In the genomic region with DNA sequence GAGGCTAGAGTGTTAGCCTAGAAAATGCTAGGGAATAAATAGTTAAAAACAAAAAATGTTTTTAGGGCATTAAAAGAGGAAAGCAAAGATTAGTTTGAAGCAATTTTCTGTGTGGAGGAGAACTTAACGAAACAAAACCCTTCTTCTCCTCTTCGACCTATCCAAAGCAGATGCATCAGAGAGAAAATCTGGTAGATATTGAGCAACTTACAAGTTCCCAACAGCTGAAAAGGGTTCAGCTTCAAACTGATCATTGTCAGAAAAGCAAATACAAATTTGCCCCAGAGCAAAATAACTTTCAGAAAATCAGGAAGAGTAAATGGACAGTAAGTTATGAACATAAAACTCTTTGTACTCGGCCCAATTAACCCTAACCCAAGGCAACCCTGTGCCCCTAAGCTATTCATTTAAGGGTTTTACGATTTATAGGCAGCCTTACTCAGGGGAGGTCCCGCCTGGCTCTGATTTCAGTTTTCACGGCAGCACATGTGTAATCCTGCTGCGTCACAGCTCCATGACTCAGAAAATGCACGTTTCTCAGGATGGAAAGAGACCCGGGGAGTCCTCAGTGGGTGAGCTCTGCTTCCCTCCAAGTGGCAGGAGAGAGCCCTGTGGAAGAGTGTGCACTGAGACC, we compare ENCODE assay signal across 1 cellular context.
TF ChIP-seq lines count a peak whose summit lies in the region.

No MANE protein-coding gene starts in this region.

TF ChIP-seq in HEK293, 187 proteins besides CTCF, POLR2A, EP300 and RAD21 (continued from another document and continues in another):
- TF ChIP-seq, protein P1, sequence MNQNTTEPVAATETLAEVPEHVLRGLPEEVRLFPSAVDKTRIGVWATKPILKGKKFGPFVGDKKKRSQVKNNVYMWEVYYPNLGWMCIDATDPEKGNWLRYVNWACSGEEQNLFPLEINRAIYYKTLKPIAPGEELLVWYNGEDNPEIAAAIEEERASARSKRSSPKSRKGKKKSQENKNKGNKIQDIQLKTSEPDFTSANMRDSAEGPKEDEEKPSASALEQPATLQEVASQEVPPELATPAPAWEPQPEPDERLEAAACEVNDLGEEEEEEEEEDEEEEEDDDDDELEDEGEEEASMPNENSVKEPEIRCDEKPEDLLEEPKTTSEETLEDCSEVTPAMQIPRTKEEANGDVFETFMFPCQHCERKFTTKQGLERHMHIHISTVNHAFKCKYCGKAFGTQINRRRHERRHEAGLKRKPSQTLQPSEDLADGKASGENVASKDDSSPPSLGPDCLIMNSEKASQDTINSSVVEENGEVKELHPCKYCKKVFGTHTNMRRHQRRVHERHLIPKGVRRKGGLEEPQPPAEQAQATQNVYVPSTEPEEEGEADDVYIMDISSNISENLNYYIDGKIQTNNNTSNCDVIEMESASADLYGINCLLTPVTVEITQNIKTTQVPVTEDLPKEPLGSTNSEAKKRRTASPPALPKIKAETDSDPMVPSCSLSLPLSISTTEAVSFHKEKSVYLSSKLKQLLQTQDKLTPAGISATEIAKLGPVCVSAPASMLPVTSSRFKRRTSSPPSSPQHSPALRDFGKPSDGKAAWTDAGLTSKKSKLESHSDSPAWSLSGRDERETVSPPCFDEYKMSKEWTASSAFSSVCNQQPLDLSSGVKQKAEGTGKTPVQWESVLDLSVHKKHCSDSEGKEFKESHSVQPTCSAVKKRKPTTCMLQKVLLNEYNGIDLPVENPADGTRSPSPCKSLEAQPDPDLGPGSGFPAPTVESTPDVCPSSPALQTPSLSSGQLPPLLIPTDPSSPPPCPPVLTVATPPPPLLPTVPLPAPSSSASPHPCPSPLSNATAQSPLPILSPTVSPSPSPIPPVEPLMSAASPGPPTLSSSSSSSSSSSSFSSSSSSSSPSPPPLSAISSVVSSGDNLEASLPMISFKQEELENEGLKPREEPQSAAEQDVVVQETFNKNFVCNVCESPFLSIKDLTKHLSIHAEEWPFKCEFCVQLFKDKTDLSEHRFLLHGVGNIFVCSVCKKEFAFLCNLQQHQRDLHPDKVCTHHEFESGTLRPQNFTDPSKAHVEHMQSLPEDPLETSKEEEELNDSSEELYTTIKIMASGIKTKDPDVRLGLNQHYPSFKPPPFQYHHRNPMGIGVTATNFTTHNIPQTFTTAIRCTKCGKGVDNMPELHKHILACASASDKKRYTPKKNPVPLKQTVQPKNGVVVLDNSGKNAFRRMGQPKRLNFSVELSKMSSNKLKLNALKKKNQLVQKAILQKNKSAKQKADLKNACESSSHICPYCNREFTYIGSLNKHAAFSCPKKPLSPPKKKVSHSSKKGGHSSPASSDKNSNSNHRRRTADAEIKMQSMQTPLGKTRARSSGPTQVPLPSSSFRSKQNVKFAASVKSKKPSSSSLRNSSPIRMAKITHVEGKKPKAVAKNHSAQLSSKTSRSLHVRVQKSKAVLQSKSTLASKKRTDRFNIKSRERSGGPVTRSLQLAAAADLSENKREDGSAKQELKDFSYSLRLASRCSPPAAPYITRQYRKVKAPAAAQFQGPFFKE (tag by site-specific recombination; IDR thresholded peaks at IDR 0.05; ENCODE audit: borderline replicate concordance): no peak
- TF ChIP-seq, protein P2, sequence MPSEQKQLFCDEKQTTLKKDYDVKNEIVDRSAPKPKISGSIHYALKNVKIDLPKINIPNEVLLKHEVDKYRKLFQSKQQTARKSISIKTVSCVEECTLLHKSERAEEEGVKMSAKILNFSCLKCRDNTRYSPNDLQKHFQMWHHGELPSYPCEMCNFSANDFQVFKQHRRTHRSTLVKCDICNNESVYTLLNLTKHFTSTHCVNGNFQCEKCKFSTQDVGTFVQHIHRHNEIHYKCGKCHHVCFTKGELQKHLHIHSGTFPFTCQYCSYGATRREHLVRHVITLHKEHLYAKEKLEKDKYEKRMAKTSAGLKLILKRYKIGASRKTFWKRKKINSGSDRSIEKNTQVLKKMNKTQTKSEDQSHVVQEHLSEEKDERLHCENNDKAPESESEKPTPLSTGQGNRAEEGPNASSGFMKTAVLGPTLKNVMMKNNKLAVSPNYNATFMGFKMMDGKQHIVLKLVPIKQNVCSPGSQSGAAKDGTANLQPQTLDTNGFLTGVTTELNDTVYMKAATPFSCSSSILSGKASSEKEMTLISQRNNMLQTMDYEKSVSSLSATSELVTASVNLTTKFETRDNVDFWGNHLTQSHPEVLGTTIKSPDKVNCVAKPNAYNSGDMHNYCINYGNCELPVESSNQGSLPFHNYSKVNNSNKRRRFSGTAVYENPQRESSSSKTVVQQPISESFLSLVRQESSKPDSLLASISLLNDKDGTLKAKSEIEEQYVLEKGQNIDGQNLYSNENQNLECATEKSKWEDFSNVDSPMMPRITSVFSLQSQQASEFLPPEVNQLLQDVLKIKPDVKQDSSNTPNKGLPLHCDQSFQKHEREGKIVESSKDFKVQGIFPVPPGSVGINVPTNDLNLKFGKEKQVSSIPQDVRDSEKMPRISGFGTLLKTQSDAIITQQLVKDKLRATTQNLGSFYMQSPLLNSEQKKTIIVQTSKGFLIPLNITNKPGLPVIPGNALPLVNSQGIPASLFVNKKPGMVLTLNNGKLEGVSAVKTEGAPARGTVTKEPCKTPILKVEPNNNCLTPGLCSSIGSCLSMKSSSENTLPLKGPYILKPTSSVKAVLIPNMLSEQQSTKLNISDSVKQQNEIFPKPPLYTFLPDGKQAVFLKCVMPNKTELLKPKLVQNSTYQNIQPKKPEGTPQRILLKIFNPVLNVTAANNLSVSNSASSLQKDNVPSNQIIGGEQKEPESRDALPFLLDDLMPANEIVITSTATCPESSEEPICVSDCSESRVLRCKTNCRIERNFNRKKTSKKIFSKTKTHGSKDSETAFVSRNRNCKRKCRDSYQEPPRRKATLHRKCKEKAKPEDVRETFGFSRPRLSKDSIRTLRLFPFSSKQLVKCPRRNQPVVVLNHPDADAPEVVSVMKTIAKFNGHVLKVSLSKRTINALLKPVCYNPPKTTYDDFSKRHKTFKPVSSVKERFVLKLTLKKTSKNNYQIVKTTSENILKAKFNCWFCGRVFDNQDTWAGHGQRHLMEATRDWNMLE (tag by site-specific recombination; conservative IDR thresholded peaks at IDR 0.05; ENCODE audit: low read depth): peak; percentile 35; the same call in 1 of the 2 replicates
- TF ChIP-seq ZEB2 (tag by site-specific recombination; IDR thresholded peaks at IDR 0.05) (peak; percentile 87), ZNF133 (tag by site-specific recombination; IDR thresholded peaks at IDR 0.05) (no peak), ZNF391 (tag by site-specific recombination; IDR thresholded peaks at IDR 0.05; ENCODE audit: borderline replicate concordance, low read depth) (peak; percentile 66; the same call in 1 of the 2 replicates), KLF9 (tag by site-specific recombination; IDR thresholded peaks at IDR 0.05; ENCODE audit: low read depth) (peak; percentile 31), ZNF335 (tag by site-specific recombination; conservative IDR thresholded peaks at IDR 0.05) (no peak), ZNF2 (tag by site-specific recombination; IDR thresholded peaks at IDR 0.05) (peak; percentile 41; the same call in 1 of the 2 replicates), TCF7L2 (IDR thresholded peaks at IDR 0.05; ENCODE audit: borderline replicate concordance, low read depth, low read length) (peak; percentile 75), HOXD13 (CRISPR knock-in tag; IDR thresholded peaks at IDR 0.05; ENCODE audit: borderline replicate concordance) (peak; percentile 80; the same call in 1 of the 2 replicates), ZNF10 (tag by site-specific recombination; IDR thresholded peaks at IDR 0.05) (peak; percentile 66; the same call in 1 of the 2 replicates), KLF10 (tag by site-specific recombination; IDR thresholded peaks at IDR 0.05) (peak; percentile 61; the same call in 1 of the 2 replicates), ZNF24 (tag by site-specific recombination; IDR thresholded peaks at IDR 0.05) (peak; percentile 82), ZNF76 (tag by site-specific recombination; IDR thresholded peaks at IDR 0.05; ENCODE audit: borderline replicate concordance, low read depth) (peak; percentile 30; the same call in 1 of the 2 replicates), ZNF600 (tag by site-specific recombination; IDR thresholded peaks at IDR 0.05) (peak; percentile 51; the same call in 1 of the 2 replicates), SP7 (tag by site-specific recombination; IDR thresholded peaks at IDR 0.05) (peak; percentile 95), ZXDB (tag by site-specific recombination; IDR thresholded peaks at IDR 0.05) (peak; percentile 82), WT1 (tag by site-specific recombination; IDR thresholded peaks at IDR 0.05) (peak; percentile 87), IKZF3 (tag by site-specific recombination; IDR thresholded peaks at IDR 0.05) (peak; percentile 88), GLI2 (tag by site-specific recombination; IDR thresholded peaks at IDR 0.05; ENCODE audit: borderline replicate concordance, low read depth) (peak; percentile 65; the same call in 1 of the 2 replicates)
- TF ChIP-seq, protein P3, sequence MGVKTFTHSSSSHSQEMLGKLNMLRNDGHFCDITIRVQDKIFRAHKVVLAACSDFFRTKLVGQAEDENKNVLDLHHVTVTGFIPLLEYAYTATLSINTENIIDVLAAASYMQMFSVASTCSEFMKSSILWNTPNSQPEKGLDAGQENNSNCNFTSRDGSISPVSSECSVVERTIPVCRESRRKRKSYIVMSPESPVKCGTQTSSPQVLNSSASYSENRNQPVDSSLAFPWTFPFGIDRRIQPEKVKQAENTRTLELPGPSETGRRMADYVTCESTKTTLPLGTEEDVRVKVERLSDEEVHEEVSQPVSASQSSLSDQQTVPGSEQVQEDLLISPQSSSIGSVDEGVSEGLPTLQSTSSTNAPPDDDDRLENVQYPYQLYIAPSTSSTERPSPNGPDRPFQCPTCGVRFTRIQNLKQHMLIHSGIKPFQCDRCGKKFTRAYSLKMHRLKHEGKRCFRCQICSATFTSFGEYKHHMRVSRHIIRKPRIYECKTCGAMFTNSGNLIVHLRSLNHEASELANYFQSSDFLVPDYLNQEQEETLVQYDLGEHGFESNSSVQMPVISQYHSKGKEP (tag by site-specific recombination; IDR thresholded peaks at IDR 0.05): peak; percentile 85
- TF ChIP-seq, protein P4, sequence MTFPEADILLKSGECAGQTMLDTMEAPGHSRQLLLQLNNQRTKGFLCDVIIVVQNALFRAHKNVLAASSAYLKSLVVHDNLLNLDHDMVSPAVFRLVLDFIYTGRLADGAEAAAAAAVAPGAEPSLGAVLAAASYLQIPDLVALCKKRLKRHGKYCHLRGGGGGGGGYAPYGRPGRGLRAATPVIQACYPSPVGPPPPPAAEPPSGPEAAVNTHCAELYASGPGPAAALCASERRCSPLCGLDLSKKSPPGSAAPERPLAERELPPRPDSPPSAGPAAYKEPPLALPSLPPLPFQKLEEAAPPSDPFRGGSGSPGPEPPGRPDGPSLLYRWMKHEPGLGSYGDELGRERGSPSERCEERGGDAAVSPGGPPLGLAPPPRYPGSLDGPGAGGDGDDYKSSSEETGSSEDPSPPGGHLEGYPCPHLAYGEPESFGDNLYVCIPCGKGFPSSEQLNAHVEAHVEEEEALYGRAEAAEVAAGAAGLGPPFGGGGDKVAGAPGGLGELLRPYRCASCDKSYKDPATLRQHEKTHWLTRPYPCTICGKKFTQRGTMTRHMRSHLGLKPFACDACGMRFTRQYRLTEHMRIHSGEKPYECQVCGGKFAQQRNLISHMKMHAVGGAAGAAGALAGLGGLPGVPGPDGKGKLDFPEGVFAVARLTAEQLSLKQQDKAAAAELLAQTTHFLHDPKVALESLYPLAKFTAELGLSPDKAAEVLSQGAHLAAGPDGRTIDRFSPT (tag by site-specific recombination; IDR thresholded peaks at IDR 0.05): peak; percentile 82; the same call in 1 of the 2 replicates
- TF ChIP-seq, protein P5, sequence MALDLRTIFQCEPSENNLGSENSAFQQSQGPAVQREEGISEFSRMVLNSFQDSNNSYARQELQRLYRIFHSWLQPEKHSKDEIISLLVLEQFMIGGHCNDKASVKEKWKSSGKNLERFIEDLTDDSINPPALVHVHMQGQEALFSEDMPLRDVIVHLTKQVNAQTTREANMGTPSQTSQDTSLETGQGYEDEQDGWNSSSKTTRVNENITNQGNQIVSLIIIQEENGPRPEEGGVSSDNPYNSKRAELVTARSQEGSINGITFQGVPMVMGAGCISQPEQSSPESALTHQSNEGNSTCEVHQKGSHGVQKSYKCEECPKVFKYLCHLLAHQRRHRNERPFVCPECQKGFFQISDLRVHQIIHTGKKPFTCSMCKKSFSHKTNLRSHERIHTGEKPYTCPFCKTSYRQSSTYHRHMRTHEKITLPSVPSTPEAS (tag by site-specific recombination; IDR thresholded peaks at IDR 0.05): peak; percentile 46; the same call in 1 of the 2 replicates
- TF ChIP-seq, protein P6, sequence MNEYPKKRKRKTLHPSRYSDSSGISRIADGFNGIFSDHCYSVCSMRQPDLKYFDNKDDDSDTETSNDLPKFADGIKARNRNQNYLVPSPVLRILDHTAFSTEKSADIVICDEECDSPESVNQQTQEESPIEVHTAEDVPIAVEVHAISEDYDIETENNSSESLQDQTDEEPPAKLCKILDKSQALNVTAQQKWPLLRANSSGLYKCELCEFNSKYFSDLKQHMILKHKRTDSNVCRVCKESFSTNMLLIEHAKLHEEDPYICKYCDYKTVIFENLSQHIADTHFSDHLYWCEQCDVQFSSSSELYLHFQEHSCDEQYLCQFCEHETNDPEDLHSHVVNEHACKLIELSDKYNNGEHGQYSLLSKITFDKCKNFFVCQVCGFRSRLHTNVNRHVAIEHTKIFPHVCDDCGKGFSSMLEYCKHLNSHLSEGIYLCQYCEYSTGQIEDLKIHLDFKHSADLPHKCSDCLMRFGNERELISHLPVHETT (tag by site-specific recombination; IDR thresholded peaks at IDR 0.05): peak; percentile 81
- TF ChIP-seq, protein P7, sequence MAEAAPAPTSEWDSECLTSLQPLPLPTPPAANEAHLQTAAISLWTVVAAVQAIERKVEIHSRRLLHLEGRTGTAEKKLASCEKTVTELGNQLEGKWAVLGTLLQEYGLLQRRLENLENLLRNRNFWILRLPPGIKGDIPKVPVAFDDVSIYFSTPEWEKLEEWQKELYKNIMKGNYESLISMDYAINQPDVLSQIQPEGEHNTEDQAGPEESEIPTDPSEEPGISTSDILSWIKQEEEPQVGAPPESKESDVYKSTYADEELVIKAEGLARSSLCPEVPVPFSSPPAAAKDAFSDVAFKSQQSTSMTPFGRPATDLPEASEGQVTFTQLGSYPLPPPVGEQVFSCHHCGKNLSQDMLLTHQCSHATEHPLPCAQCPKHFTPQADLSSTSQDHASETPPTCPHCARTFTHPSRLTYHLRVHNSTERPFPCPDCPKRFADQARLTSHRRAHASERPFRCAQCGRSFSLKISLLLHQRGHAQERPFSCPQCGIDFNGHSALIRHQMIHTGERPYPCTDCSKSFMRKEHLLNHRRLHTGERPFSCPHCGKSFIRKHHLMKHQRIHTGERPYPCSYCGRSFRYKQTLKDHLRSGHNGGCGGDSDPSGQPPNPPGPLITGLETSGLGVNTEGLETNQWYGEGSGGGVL (tag by site-specific recombination; IDR thresholded peaks at IDR 0.05): peak; percentile 43; the same call in 1 of the 2 replicates
- TF ChIP-seq, protein P8, sequence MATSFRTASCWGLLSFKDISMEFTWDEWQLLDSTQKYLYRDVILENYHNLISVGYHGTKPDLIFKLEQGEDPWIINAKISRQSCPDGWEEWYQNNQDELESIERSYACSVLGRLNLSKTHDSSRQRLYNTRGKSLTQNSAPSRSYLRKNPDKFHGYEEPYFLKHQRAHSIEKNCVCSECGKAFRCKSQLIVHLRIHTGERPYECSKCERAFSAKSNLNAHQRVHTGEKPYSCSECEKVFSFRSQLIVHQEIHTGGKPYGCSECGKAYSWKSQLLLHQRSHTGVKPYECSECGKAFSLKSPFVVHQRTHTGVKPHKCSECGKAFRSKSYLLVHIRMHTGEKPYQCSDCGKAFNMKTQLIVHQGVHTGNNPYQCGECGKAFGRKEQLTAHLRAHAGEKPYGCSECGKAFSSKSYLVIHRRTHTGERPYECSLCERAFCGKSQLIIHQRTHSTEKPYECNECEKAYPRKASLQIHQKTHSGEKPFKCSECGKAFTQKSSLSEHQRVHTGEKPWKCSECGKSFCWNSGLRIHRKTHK (tag by site-specific recombination; IDR thresholded peaks at IDR 0.05): no peak
